ENCODE assay signal across 1 cellular context in the genomic region with DNA sequence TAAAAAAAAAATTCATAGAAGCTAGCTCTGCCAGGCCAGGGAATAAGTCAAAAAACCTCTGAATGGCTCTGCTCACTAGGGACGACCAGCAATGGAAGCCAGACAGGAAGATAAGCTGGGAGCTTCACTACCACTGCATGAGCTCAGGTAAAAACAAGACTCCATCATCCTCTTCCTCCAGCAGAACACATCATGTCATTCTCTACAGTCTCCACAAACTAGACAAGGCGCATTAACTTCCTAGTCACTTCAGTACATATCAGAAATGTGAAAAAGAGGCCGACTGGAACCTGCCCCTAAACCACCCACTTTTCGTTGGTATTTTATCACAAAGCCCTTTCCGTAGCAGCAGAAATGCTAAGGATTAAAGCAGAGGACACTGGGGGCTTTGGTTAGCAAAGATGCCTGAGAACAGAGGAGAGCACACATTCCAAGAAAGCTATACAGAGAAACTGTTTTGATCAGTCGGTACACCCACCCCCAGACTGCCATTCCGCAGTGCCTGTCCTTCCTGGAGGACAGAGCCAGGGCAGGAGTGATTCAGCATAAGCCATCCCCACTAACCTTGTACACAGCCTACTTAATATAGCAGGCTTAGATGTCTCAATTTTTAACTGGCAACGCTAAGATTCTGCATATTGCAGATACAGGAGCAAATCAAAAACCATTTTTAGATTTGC.
TF ChIP-seq lines count a peak whose summit lies in the region.

No MANE protein-coding gene starts in this region.

TF ChIP-seq in K562, 482 proteins besides CTCF, POLR2A, EP300 and RAD21 (continued from another document):
- TF ChIP-seq, protein P1, sequence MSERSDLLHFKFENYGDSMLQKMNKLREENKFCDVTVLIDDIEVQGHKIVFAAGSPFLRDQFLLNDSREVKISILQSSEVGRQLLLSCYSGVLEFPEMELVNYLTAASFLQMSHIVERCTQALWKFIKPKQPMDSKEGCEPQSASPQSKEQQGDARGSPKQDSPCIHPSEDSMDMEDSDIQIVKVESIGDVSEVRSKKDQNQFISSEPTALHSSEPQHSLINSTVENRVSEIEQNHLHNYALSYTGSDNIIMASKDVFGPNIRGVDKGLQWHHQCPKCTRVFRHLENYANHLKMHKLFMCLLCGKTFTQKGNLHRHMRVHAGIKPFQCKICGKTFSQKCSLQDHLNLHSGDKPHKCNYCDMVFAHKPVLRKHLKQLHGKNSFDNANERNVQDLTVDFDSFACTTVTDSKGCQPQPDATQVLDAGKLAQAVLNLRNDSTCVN (CRISPR knock-in tag; IDR thresholded peaks at IDR 0.05), result no peak
- TF ChIP-seq, protein P2, sequence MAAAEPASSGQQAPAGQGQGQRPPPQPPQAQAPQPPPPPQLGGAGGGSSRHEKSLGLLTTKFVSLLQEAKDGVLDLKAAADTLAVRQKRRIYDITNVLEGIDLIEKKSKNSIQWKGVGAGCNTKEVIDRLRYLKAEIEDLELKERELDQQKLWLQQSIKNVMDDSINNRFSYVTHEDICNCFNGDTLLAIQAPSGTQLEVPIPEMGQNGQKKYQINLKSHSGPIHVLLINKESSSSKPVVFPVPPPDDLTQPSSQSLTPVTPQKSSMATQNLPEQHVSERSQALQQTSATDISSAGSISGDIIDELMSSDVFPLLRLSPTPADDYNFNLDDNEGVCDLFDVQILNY (CRISPR knock-in tag; IDR thresholded peaks at IDR 0.05), result no peak
- TF ChIP-seq ZFP36 (IDR thresholded peaks at IDR 0.05; ENCODE audit: low read depth, low read length, partially characterized antibody) (no peak), ZNF347 (CRISPR knock-in tag; IDR thresholded peaks at IDR 0.05; ENCODE audit: low read depth) (no peak), SAFB2 (IDR thresholded peaks at IDR 0.05; ENCODE audit: borderline replicate concordance, low read depth, low read length, severe bottlenecking) (no peak), HSF4 (CRISPR knock-in tag; IDR thresholded peaks at IDR 0.05; ENCODE audit: borderline replicate concordance) (no peak), C11orf30 (IDR thresholded peaks at IDR 0.05; ENCODE audit: low read depth) (peak; percentile 90), ZNF263 (CRISPR knock-in tag; IDR thresholded peaks at IDR 0.05; ENCODE audit: borderline replicate concordance) (no peak), ZNF133 (CRISPR knock-in tag; IDR thresholded peaks at IDR 0.05) (no peak), MAZ (CRISPR knock-in tag; conservative IDR thresholded peaks at IDR 0.05 in 1 of 2, IDR thresholded peaks at IDR 0.05 in 1 of 2) (no peak), NFRKB (IDR thresholded peaks at IDR 0.05; ENCODE audit: low read depth) (peak; percentile 70), FOXK2 (conservative IDR thresholded peaks at IDR 0.05 in 1 of 2, IDR thresholded peaks at IDR 0.05 in 1 of 2; ENCODE audit: low read depth in 2 of 2) (peak in 1 of 2 experiments; percentile 38; a peak in 1 of 4 replicates), L3MBTL2 (IDR thresholded peaks at IDR 0.05) (no peak), ZNF780A (CRISPR knock-in tag; IDR thresholded peaks at IDR 0.05) (no peak), NFXL1 (CRISPR knock-in tag; IDR thresholded peaks at IDR 0.05) (no peak), RFX1 (IDR thresholded peaks at IDR 0.05) (no peak), SIX5 (IDR thresholded peaks at IDR 0.05; ENCODE audit: borderline replicate concordance in 1 of 2, insufficient read depth in 1 of 2, low read depth in 1 of 2, low read length in 2 of 2) (no peak), SMAD1 (IDR thresholded peaks at IDR 0.05; ENCODE audit: low read depth, low read length, partially characterized antibody) (no peak), HDAC2 (IDR thresholded peaks at IDR 0.05) (no peak), MAFF (IDR thresholded peaks at IDR 0.05; ENCODE audit: low read length) (peak; percentile 72), SMARCE1 (IDR thresholded peaks at IDR 0.05) (0 out of 2 replicates have a peak, but pooled peaks have one; percentile 29), HNRNPL (IDR thresholded peaks at IDR 0.05; ENCODE audit: low read depth, low read length) (no peak), RBM39 (optimal IDR thresholded peaks at IDR 0.05; ENCODE audit: low read depth, low read length) (no peak), ZBTB17 (CRISPR knock-in tag; IDR thresholded peaks at IDR 0.05) (no peak), BRD4 (IDR thresholded peaks at IDR 0.05) (no peak)
- TF ChIP-seq, protein P3, sequence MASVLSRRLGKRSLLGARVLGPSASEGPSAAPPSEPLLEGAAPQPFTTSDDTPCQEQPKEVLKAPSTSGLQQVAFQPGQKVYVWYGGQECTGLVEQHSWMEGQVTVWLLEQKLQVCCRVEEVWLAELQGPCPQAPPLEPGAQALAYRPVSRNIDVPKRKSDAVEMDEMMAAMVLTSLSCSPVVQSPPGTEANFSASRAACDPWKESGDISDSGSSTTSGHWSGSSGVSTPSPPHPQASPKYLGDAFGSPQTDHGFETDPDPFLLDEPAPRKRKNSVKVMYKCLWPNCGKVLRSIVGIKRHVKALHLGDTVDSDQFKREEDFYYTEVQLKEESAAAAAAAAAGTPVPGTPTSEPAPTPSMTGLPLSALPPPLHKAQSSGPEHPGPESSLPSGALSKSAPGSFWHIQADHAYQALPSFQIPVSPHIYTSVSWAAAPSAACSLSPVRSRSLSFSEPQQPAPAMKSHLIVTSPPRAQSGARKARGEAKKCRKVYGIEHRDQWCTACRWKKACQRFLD (CRISPR knock-in tag; IDR thresholded peaks at IDR 0.05), result peak; percentile 66; the same call in 1 of the 2 replicates
- TF ChIP-seq, protein P4, sequence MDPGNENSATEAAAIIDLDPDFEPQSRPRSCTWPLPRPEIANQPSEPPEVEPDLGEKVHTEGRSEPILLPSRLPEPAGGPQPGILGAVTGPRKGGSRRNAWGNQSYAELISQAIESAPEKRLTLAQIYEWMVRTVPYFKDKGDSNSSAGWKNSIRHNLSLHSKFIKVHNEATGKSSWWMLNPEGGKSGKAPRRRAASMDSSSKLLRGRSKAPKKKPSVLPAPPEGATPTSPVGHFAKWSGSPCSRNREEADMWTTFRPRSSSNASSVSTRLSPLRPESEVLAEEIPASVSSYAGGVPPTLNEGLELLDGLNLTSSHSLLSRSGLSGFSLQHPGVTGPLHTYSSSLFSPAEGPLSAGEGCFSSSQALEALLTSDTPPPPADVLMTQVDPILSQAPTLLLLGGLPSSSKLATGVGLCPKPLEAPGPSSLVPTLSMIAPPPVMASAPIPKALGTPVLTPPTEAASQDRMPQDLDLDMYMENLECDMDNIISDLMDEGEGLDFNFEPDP (CRISPR knock-in tag; IDR thresholded peaks at IDR 0.05), result no peak
- TF ChIP-seq, protein P5, sequence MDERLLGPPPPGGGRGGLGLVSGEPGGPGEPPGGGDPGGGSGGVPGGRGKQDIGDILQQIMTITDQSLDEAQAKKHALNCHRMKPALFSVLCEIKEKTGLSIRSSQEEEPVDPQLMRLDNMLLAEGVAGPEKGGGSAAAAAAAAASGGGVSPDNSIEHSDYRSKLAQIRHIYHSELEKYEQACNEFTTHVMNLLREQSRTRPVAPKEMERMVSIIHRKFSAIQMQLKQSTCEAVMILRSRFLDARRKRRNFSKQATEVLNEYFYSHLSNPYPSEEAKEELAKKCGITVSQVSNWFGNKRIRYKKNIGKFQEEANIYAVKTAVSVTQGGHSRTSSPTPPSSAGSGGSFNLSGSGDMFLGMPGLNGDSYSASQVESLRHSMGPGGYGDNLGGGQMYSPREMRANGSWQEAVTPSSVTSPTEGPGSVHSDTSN (CRISPR knock-in tag; IDR thresholded peaks at IDR 0.05; ENCODE audit: low read depth), result no peak
- TF ChIP-seq, protein P5 (tag; conservative IDR thresholded peaks at IDR 0.05; ENCODE audit: low read depth), result no peak
- TF ChIP-seq, protein P6, sequence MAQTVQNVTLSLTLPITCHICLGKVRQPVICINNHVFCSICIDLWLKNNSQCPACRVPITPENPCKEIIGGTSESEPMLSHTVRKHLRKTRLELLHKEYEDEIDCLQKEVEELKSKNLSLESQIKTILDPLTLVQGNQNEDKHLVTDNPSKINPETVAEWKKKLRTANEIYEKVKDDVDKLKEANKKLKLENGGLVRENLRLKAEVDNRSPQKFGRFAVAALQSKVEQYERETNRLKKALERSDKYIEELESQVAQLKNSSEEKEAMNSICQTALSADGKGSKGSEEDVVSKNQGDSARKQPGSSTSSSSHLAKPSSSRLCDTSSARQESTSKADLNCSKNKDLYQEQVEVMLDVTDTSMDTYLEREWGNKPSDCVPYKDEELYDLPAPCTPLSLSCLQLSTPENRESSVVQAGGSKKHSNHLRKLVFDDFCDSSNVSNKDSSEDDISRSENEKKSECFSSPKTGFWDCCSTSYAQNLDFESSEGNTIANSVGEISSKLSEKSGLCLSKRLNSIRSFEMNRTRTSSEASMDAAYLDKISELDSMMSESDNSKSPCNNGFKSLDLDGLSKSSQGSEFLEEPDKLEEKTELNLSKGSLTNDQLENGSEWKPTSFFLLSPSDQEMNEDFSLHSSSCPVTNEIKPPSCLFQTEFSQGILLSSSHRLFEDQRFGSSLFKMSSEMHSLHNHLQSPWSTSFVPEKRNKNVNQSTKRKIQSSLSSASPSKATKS (CRISPR knock-in tag; IDR thresholded peaks at IDR 0.05), result no peak
- TF ChIP-seq, protein P7, sequence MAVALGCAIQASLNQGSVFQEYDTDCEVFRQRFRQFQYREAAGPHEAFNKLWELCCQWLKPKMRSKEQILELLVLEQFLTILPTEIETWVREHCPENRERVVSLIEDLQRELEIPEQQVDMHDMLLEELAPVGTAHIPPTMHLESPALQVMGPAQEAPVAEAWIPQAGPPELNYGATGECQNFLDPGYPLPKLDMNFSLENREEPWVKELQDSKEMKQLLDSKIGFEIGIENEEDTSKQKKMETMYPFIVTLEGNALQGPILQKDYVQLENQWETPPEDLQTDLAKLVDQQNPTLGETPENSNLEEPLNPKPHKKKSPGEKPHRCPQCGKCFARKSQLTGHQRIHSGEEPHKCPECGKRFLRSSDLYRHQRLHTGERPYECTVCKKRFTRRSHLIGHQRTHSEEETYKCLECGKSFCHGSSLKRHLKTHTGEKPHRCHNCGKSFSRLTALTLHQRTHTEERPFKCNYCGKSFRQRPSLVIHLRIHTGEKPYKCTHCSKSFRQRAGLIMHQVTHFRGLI (CRISPR knock-in tag; IDR thresholded peaks at IDR 0.05), result no peak
- TF ChIP-seq, protein P8, sequence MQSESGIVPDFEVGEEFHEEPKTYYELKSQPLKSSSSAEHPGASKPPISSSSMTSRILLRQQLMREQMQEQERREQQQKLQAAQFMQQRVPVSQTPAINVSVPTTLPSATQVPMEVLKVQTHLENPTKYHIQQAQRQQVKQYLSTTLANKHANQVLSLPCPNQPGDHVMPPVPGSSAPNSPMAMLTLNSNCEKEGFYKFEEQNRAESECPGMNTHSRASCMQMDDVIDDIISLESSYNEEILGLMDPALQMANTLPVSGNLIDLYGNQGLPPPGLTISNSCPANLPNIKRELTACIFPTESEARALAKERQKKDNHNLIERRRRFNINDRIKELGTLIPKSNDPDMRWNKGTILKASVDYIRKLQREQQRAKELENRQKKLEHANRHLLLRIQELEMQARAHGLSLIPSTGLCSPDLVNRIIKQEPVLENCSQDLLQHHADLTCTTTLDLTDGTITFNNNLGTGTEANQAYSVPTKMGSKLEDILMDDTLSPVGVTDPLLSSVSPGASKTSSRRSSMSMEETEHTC (IDR thresholded peaks at IDR 0.05), result no peak
- TF ChIP-seq, protein P9, sequence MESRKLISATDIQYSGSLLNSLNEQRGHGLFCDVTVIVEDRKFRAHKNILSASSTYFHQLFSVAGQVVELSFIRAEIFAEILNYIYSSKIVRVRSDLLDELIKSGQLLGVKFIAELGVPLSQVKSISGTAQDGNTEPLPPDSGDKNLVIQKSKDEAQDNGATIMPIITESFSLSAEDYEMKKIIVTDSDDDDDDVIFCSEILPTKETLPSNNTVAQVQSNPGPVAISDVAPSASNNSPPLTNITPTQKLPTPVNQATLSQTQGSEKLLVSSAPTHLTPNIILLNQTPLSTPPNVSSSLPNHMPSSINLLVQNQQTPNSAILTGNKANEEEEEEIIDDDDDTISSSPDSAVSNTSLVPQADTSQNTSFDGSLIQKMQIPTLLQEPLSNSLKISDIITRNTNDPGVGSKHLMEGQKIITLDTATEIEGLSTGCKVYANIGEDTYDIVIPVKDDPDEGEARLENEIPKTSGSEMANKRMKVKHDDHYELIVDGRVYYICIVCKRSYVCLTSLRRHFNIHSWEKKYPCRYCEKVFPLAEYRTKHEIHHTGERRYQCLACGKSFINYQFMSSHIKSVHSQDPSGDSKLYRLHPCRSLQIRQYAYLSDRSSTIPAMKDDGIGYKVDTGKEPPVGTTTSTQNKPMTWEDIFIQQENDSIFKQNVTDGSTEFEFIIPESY (CRISPR knock-in tag; IDR thresholded peaks at IDR 0.05), result no peak
